11 cellular contexts compared by ENCODE assay signal in the genomic region with DNA sequence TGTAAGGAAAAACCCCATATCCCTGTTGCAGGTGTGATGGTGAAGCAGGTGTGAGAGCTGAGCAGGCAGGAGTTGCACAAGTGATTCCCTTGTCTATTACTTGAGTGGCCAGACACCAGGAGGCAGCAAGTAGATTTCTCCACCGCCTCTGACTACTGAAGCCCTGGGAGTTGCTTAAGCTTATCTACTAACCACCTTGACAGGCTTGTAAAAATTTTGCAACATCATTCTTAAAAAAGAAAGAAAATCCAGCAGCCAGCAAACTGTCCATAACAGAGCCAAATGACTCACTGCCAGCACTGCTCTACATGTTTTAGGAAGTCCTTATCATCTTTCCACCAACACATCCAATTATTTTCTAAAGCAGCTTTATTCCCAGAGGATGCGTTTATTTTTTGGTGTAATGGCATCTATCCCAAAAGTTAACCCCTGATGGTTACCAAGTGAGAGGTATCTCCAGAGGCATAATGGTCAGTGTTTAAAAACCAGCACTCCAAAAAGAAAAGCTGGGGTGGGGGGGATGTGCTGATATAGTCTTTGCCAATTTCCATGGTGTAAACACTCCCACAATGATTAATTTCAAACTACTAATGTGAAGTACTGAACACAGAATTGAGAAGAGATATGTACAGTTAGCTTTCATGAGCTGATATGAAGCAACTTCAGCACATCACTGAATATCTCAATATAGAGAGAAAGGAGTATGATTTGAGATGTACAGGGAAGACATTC. TPM values are rescaled to one million over a fixed set of nuclear protein-coding genes. Genes with fewer than 3 reads are reported as not detected.
DNase-seq lines count a peak whose midpoint lies in the region; ATAC-seq and TF ChIP-seq lines count a peak whose summit lies in the region.
"Had no signal": no experiment of that assay in that cellular context is flagged by ENCODE, and none has a peak within 500 bp of the region (broad histone marks: within the 10 kb centered on the region; RNA-seq: fewer than 3 reads in every experiment).

No MANE protein-coding gene starts in this region.

- H2AFZ ChIP-seq in mammary epithelial cell (ENCODE audit: low read depth, low read length): no peak overlapping the region

- no peak overlapping the region for H3K27ac ChIP-seq in mammary epithelial cell (ENCODE audit: insufficient read depth, low read depth, low read length)
- H3K27ac ChIP-seq: right lobe of liver had no signal

- H4K20me1 ChIP-seq in mammary epithelial cell (ENCODE audit: insufficient read depth, low read length): no peaks in the 10 kb centered on the region

- H3K36me3 ChIP-seq in mammary epithelial cell (ENCODE audit: insufficient read depth, low read length): no peaks in the 10 kb centered on the region
- no peaks in the 10 kb centered on the region for H3K36me3 ChIP-seq in mucosa of descending colon (ENCODE audit: low read depth)
- H3K36me3 ChIP-seq: right lobe of liver had no signal

- no peak overlapping the region for H3K9ac ChIP-seq in mammary epithelial cell (ENCODE audit: insufficient read depth, low read length)

- WGBS in mammary epithelial cell (ENCODE audit: low coverage, missing lambda C conversion rate): 0% methylated on average over 1 of the region's 2 CpGs

- no peaks in the 10 kb centered on the region for H3K27me3 ChIP-seq in mammary epithelial cell (ENCODE audit: insufficient read depth, low read length)
- H3K27me3 ChIP-seq: right lobe of liver had no signal

- in situ Hi-C loops in mammary epithelial cell (cut with MboI; ENCODE audit: low sequenced_read_pairs in 2 of 2): no loop called here

- H3K9me3 ChIP-seq in mammary epithelial cell (replicated peaks; ENCODE audit: insufficient read depth, low read length) (no peaks in the 10 kb centered on the region), mucosa of descending colon (no peaks in the 10 kb centered on the region)
- H3K9me3 ChIP-seq: right lobe of liver had no signal

- no peaks in the 10 kb centered on the region for H3K4me1 ChIP-seq in mammary epithelial cell (ENCODE audit: insufficient read depth, low read length)
- no peaks in the 10 kb centered on the region for H3K4me1 ChIP-seq in mucosa of descending colon (ENCODE audit: low read depth)
- H3K4me1 ChIP-seq: right lobe of liver had no signal

- CTCF ChIA-PET in mammary epithelial cell (lab: Charles Lee; ENCODE audit: low non-redundant PET): interaction anchor here (0.5 kb wide), 1 partner anchor 52 kb away, joined by 3 read pairs; no protein-coding TSS in a partner anchor

- BruUV-seq in mammary epithelial cell (replicated peaks; lab: Mats Ljungman, UMichigan): no TSS peak

- H3K4me2 ChIP-seq in mammary epithelial cell (ENCODE audit: insufficient read depth, low read depth, low read length): no peak overlapping the region

- peak; percentile 80 for ATAC-seq in mucosa of descending colon
- ATAC-seq in GM19397 (IDR thresholded peaks at IDR 0.05; ENCODE audit: unreplicated experiment): no peak

- H3K4me3 ChIP-seq in mammary epithelial cell (replicated peaks in 1 of 3; ENCODE audit: insufficient read depth in 1 of 3, low read depth in 2 of 3, low read length in 3 of 3) (no peak overlapping the region), mucosa of descending colon (no peak overlapping the region)
- H3K4me3 ChIP-seq: right lobe of liver had no signal

- H3K79me2 ChIP-seq in mammary epithelial cell (ENCODE audit: insufficient read depth, low read length): no peaks in the 10 kb centered on the region

- peak in 1 of 2 donors; percentile 48 for TF ChIP-seq CTCF in mammary epithelial cell (conservative IDR thresholded peaks at IDR 0.05 in 1 of 2, IDR thresholded peaks at IDR 0.05 in 1 of 2; ENCODE audit: extremely low read depth in 1 of 2, insufficient read depth in 1 of 2, low read depth in 1 of 2, low read length in 2 of 2)
- no peak for TF ChIP-seq CTCF in mucosa of descending colon (IDR thresholded peaks at IDR 0.05)

- DNase-seq in EL: peak; percentile 35
- DNase-seq in MV-4-11 (lab: John Stamatoyannopoulos, UW): peak; percentile 97
- DNase-seq in mammary epithelial cell: peak; percentile 72
- no peak for DNase-seq in mucosa of descending colon
- DNase-seq in foreskin melanocyte: no peak
- DNase-seq in NK-92 (lab: John Stamatoyannopoulos, UW; ENCODE audit: unreplicated experiment): no peak
- DNase-seq: naive B cell, NCI-H2081 treated with DMSO at 0.1 percent for 48 hours, right lobe of liver, T-helper 2 cell had no signal

- intact Hi-C loops in mammary epithelial cell (cut with micrococcal nuclease) (loop anchor here (1.0 kb wide), 1 partner anchor 48 kb away; no protein-coding TSS in a partner anchor), mucosa of descending colon (cut with DNase I, micrococcal nuclease) (no loop called here)

- dilution Hi-C loops in mammary epithelial cell (cut with HindIII; ENCODE audit: low sequenced_read_pairs): no loop called here

RNA-seq across cellular contexts. Expression of a gene that starts 16.3 kb away (rescaled TPM):
- 10 to 100 TPM in 1 of 2 donors, 1 to 10 TPM in 1; 5.7 to 10.3 TPM for total RNA-seq in mammary epithelial cell
- 15.6 TPM for polyA plus RNA-seq in mammary epithelial cell
- polyA minus RNA-seq in mammary epithelial cell: 23.3 TPM
- 10 to 100 TPM; 11.6 to 33.7 (median 20.6) TPM for total RNA-seq in mucosa of descending colon

Comparison
In these comparisons a context has a peak if more than half of its experiments do, and no peak if none do; other contexts are left out.
1. DNase-seq: peak in EL (single experiment), MV-4-11 (single experiment) and mammary epithelial cell (single experiment); none in mucosa of descending colon (0 of 3), foreskin melanocyte (single experiment) and NK-92 (single experiment).